15 cellular contexts compared by ENCODE assay signal in genomic region chr14:77259025-77259715, GRCh38. TPM values are rescaled to one million over a fixed set of nuclear protein-coding genes. Genes with fewer than 3 reads are reported as not detected.
A peak's percentile ranks its signal among the peaks of the same experiment; 100 is the strongest.
DNase-seq lines count a peak whose midpoint lies in the region; ATAC-seq and TF ChIP-seq lines count a peak whose summit lies in the region.
"Had no signal": no experiment of that assay in that cellular context is flagged by ENCODE, and none has a peak within 500 bp of the region (broad histone marks: within the 10 kb centered on the region; RNA-seq: fewer than 3 reads in every experiment).

No MANE protein-coding gene starts in this region.

- no peaks in the 10 kb centered on the region for H3K36me3 ChIP-seq in H7 (replicated peaks; ENCODE audit: control insufficient read depth, insufficient read depth, low read length)
- H3K36me3 ChIP-seq in RWPE2 (ENCODE audit: low read depth) = no peaks in the 10 kb centered on the region
- no peaks in the 10 kb centered on the region for H3K36me3 ChIP-seq in lower lobe of right lung
- no peaks in the 10 kb centered on the region for H3K36me3 ChIP-seq in colonic mucosa

- no peak overlapping the region for H3K4me3 ChIP-seq in H7 (ENCODE audit: insufficient read depth, low read depth, low read length)
- no peak overlapping the region for H3K4me3 ChIP-seq in RWPE2 (ENCODE audit: severe bottlenecking)
- H3K4me3 ChIP-seq in lower lobe of right lung = no peak overlapping the region
- no peak overlapping the region for H3K4me3 ChIP-seq in colonic mucosa
- H3K4me3 ChIP-seq: GM12878, GM23248 had no signal

- H3K9me3 ChIP-seq in RWPE2 (ENCODE audit: severe bottlenecking) = no peaks in the 10 kb centered on the region
- no peaks in the 10 kb centered on the region for H3K9me3 ChIP-seq in lower lobe of right lung
- H3K9me3 ChIP-seq in colonic mucosa = no peaks in the 10 kb centered on the region

- H3K36me3 Mint-ChIP-seq in progenitor cell of endocrine pancreas (ENCODE audit: insufficient read depth) = no peaks in the 10 kb centered on the region
- no peaks in the 10 kb centered on the region for H3K36me3 Mint-ChIP-seq in activated CD8-positive, alpha-beta memory T cell treated with anti-CD3 and anti-CD28 coated beads, Interleukin-2, amount 10 ng/mL, durations not matched to agents 7 days and 5 days
- H3K36me3 Mint-ChIP-seq: CD4-positive, alpha-beta memory T cell had no signal

- intact Hi-C loops in lower lobe of right lung (cut with DNase I) = no loop called here
- intact Hi-C loops in colonic mucosa (cut with DNase I) = no loop called here

- TF ChIP-seq CTCF in RWPE2 (IDR thresholded peaks at IDR 0.05; ENCODE audit: poor library complexity, severe bottlenecking) (no peak), lower lobe of right lung (IDR thresholded peaks at IDR 0.05) (no peak), progenitor cell of endocrine pancreas (IDR thresholded peaks at IDR 0.05; ENCODE audit: unreplicated experiment) (no peak), colonic mucosa (IDR thresholded peaks at IDR 0.05) (no peak)

- peak; percentile 64 for DNase-seq in H7
- no peak for DNase-seq in RWPE2 (ENCODE audit: low spot score)
- DNase-seq in lower lobe of right lung = peak; percentile 24
- DNase-seq in progenitor cell of endocrine pancreas (ENCODE audit: low spot score, unreplicated experiment) = no peak
- DNase-seq in colonic mucosa = no peak
- no peak for DNase-seq in activated CD8-positive, alpha-beta memory T cell treated with anti-CD3 and anti-CD28 coated beads, Interleukin-2, amount 10 ng/mL, durations not matched to agents 7 days and 5 days
- no peak for DNase-seq in cortex of kidney (lab: John Stamatoyannopoulos, UW)
- DNase-seq: CD4-positive, alpha-beta memory T cell; DMS79; GM23248 had no signal

- H3K27ac ChIP-seq in RWPE2 (ENCODE audit: poor library complexity, severe bottlenecking) (no peak overlapping the region), lower lobe of right lung (no peak overlapping the region), colonic mucosa (no peak overlapping the region)
- H3K27ac ChIP-seq: C4-2B, GM23248 had no signal

- H3K9me3 Mint-ChIP-seq in progenitor cell of endocrine pancreas (ENCODE audit: low read depth) = no peaks in the 10 kb centered on the region
- H3K9me3 Mint-ChIP-seq in activated CD8-positive, alpha-beta memory T cell treated with anti-CD3 and anti-CD28 coated beads, Interleukin-2, amount 10 ng/mL, durations not matched to agents 7 days and 5 days (ENCODE audit: low read depth) = no peaks in the 10 kb centered on the region
- H3K9me3 Mint-ChIP-seq: CD4-positive, alpha-beta memory T cell had no signal

- H3K27ac Mint-ChIP-seq in progenitor cell of endocrine pancreas = peak overlapping the region; percentile 88
- no peak overlapping the region for H3K27ac Mint-ChIP-seq in activated CD8-positive, alpha-beta memory T cell treated with anti-CD3 and anti-CD28 coated beads, Interleukin-2, amount 10 ng/mL, durations not matched to agents 7 days and 5 days
- H3K27ac Mint-ChIP-seq: B cell; CD4-positive, alpha-beta memory T cell had no signal

- H3K27me3 Mint-ChIP-seq in progenitor cell of endocrine pancreas = peaks cover 23% of the 10 kb centered on the region
- peaks cover 21% of the 10 kb centered on the region for H3K27me3 Mint-ChIP-seq in activated CD8-positive, alpha-beta memory T cell treated with anti-CD3 and anti-CD28 coated beads, Interleukin-2, amount 10 ng/mL, durations not matched to agents 7 days and 5 days

- H3K27me3 ChIP-seq in H7 (ENCODE audit: control insufficient read depth, insufficient read depth, low read length) (no peaks in the 10 kb centered on the region), RWPE2 (ENCODE audit: insufficient read depth, poor library complexity, severe bottlenecking) (no peaks in the 10 kb centered on the region), lower lobe of right lung (ENCODE audit: low read depth) (peaks cover 13% of the 10 kb centered on the region), colonic mucosa (no peaks in the 10 kb centered on the region)

- CTCF ChIA-PET in activated CD8-positive, alpha-beta memory T cell treated with anti-CD3 and anti-CD28 coated beads, Interleukin-2, amount 10 ng/mL, durations not matched to agents 7 days and 5 days (lab: Charles Lee) = no interaction called here

- H3K4me1 ChIP-seq in RWPE2 (ENCODE audit: insufficient read depth, poor library complexity, severe bottlenecking) = no peaks in the 10 kb centered on the region
- H3K4me1 ChIP-seq in lower lobe of right lung = no peaks in the 10 kb centered on the region
- H3K4me1 ChIP-seq in colonic mucosa = no peaks in the 10 kb centered on the region

- no peak overlapping the region for H3K9ac ChIP-seq in colonic mucosa (ENCODE audit: low read depth in 2 of 2, low read length in 2 of 2)
- H3K9ac ChIP-seq: GM23248 had no signal

- peak; percentile 14; the same call in 1 of the 3 replicates for ATAC-seq in RWPE2 (ENCODE audit: low read depth)
- no peak for ATAC-seq in lower lobe of right lung
- no peak for ATAC-seq in activated CD8-positive, alpha-beta memory T cell treated with anti-CD3 and anti-CD28 coated beads, Interleukin-2, amount 10 ng/mL, durations not matched to agents 7 days and 5 days
- ATAC-seq: GM12878 had no signal

- peaks cover 4% of the 10 kb centered on the region for H3K4me1 Mint-ChIP-seq in progenitor cell of endocrine pancreas (ENCODE audit: low read depth)
- H3K4me1 Mint-ChIP-seq in activated CD8-positive, alpha-beta memory T cell treated with anti-CD3 and anti-CD28 coated beads, Interleukin-2, amount 10 ng/mL, durations not matched to agents 7 days and 5 days = no peaks in the 10 kb centered on the region
- H3K4me1 Mint-ChIP-seq: B cell; CD4-positive, alpha-beta memory T cell had no signal

- H3K4me3 Mint-ChIP-seq in progenitor cell of endocrine pancreas (ENCODE audit: low read depth) = no peak overlapping the region
- no peak overlapping the region for H3K4me3 Mint-ChIP-seq in activated CD8-positive, alpha-beta memory T cell treated with anti-CD3 and anti-CD28 coated beads, Interleukin-2, amount 10 ng/mL, durations not matched to agents 7 days and 5 days
- H3K4me3 Mint-ChIP-seq: B cell; CD4-positive, alpha-beta memory T cell had no signal

RNA-seq across cellular contexts. Expression of gene NGB, which starts 11.8 kb away (rescaled TPM):
- 0.07 TPM in 1 of 2 replicates, not detected in the other for total RNA-seq in H7 (2014; rRNA removed; shearing (Covaris generic))
- not detected for total RNA-seq in lower lobe of right lung
- not detected in 2 replicates for total RNA-seq in progenitor cell of endocrine pancreas
- 1 to 10 TPM in 1 of 2 donors, not detected in 1; 1.5 TPM for total RNA-seq in colonic mucosa
- total RNA-seq in activated CD8-positive, alpha-beta memory T cell treated with anti-CD3 and anti-CD28 coated beads, Interleukin-2, amount 10 ng/mL, durations not matched to agents 7 days and 5 days = not detected
- total RNA-seq: B cell; CD4-positive, alpha-beta memory T cell; G401; GM12878; GM23248; HT-29 had no signal

Comparison
In these comparisons a context has a peak if more than half of its experiments do, and no peak if none do; other contexts are left out.
1. DNase-seq: peak in H7 (single experiment) and lower lobe of right lung (single experiment); none in RWPE2 (single experiment), progenitor cell of endocrine pancreas (single experiment), colonic mucosa (single experiment), activated CD8-positive, alpha-beta memory T cell treated with anti-CD3 and anti-CD28 coated beads, Interleukin-2, amount 10 ng/mL, durations not matched to agents 7 days and 5 days (single experiment) and cortex of kidney (single experiment).